ENCODE assay signal across 8 cellular contexts in genomic region chrX:12790878-12791252, GRCh38. TPM values are rescaled to one million over a fixed set of nuclear protein-coding genes. Genes with fewer than 3 reads are reported as not detected.
DNase-seq lines count a peak whose midpoint lies in the region; ATAC-seq and TF ChIP-seq lines count a peak whose summit lies in the region.

No MANE protein-coding gene starts in this region.

- H3K9me3 ChIP-seq in liver (ENCODE audit: control insufficient read depth in 4 of 4, low read length in 3 of 4) (peaks cover 0 to 14% (median 2%) of the 10 kb centered on the region in 4 donors), upper lobe of right lung (no peaks in the 10 kb centered on the region)

- TF ChIP-seq CTCF in liver (IDR thresholded peaks at IDR 0.05; ENCODE audit: low read depth, low read length, missing input control) (no peak), upper lobe of right lung (IDR thresholded peaks at IDR 0.05) (no peak)

- H3K27me3 Mint-ChIP-seq in activated naive CD8-positive, alpha-beta T cell treated with anti-CD3 and anti-CD28 coated beads, Interleukin-2, amount 50 U/mL, for 24 hours, result no peaks in the 10 kb centered on the region

- no peaks in the 10 kb centered on the region for H3K9me3 Mint-ChIP-seq in activated naive CD8-positive, alpha-beta T cell treated with anti-CD3 and anti-CD28 coated beads, Interleukin-2, amount 50 U/mL, for 24 hours

- intact Hi-C loops in upper lobe of right lung (cut with DNase I), result no loop called here

- H3K36me3 Mint-ChIP-seq in activated naive CD8-positive, alpha-beta T cell treated with anti-CD3 and anti-CD28 coated beads, Interleukin-2, amount 50 U/mL, for 24 hours (ENCODE audit: low read depth), result peaks cover 25% of the 10 kb centered on the region

- TF ChIP-seq RAD21 in liver (IDR thresholded peaks at IDR 0.05), result no peak

- H3K27me3 ChIP-seq in liver (ENCODE audit: control insufficient read depth in 4 of 4, insufficient read depth in 4 of 4, low read length in 3 of 4) (no peaks in the 10 kb centered on the region), upper lobe of right lung (no peaks in the 10 kb centered on the region)

- peaks cover 29% of the 10 kb centered on the region for H3K4me1 Mint-ChIP-seq in activated naive CD8-positive, alpha-beta T cell treated with anti-CD3 and anti-CD28 coated beads, Interleukin-2, amount 50 U/mL, for 24 hours

- H3K4me3 Mint-ChIP-seq in activated naive CD8-positive, alpha-beta T cell treated with anti-CD3 and anti-CD28 coated beads, Interleukin-2, amount 50 U/mL, for 24 hours, result peak overlapping the region; percentile 79

- peak overlapping the region; percentile 71 for H3K27ac Mint-ChIP-seq in activated naive CD8-positive, alpha-beta T cell treated with anti-CD3 and anti-CD28 coated beads, Interleukin-2, amount 50 U/mL, for 24 hours

- under 1% methylated on average over 21 of the region's 21 CpGs for WGBS in liver

- H3K9ac ChIP-seq in liver (ENCODE audit: low read depth in 1 of 2, low read length in 2 of 2), result no peak overlapping the region

- H3K4me1 ChIP-seq in liver (ENCODE audit: control insufficient read depth in 4 of 4, insufficient read depth in 4 of 4, low read length in 3 of 4) (peaks cover 0 to 3% (median 0%) of the 10 kb centered on the region in 4 donors), upper lobe of right lung (no peaks in the 10 kb centered on the region)

- no peak for DNase-seq in activated CD4-positive, CD25-positive, alpha-beta regulatory T cell (lab: John Stamatoyannopoulos, UW)
- DNase-seq in activated naive CD8-positive, alpha-beta T cell treated with anti-CD3 and anti-CD28 coated beads, Interleukin-2, amount 50 U/mL, for 24 hours, result no peak
- no peak for DNase-seq in upper lobe of right lung
- DNase-seq in cerebellar nuclear complex (lab: John Stamatoyannopoulos, UW), result no peak
- no peak for DNase-seq in NCI-H82 (lab: John Stamatoyannopoulos, UW)

- ATAC-seq in activated CD4-positive, CD25-positive, alpha-beta regulatory T cell treated with anti-CD3 and anti-CD28 coated beads, Interleukin-2, amount 50 U/mL, for 24 hours, result peak; percentile 19
- ATAC-seq in HG03196 (IDR thresholded peaks at IDR 0.05; ENCODE audit: unreplicated experiment), result peak; percentile 20
- peak; percentile 17 for ATAC-seq in activated naive CD8-positive, alpha-beta T cell treated with anti-CD3 and anti-CD28 coated beads, Interleukin-2, amount 50 U/mL, for 24 hours
- peak; percentile 34 for ATAC-seq in upper lobe of right lung

- H3K27ac ChIP-seq in liver (ENCODE audit: low read depth in 1 of 2, low read length in 2 of 2) (no peak overlapping the region), upper lobe of right lung (no peak overlapping the region)

- peak overlapping the region; percentile 70 to 88 (median 73) for H3K4me3 ChIP-seq in liver (ENCODE audit: low read depth in 1 of 3, low read length in 3 of 3)
- H3K4me3 ChIP-seq in upper lobe of right lung, result peak overlapping the region; percentile 59

- H3K36me3 ChIP-seq in liver (ENCODE audit: control insufficient read depth in 4 of 4, insufficient read depth in 3 of 4, low read depth in 1 of 4, low read length in 3 of 4) (peaks cover 0 to 3% (median 0%) of the 10 kb centered on the region in 4 donors), upper lobe of right lung (no peaks in the 10 kb centered on the region)

TF ChIP-seq in liver, 16 proteins besides CTCF, POLR2A, EP300 and RAD21:
- TF ChIP-seq ZBTB33 (IDR thresholded peaks at IDR 0.05) (no peak), HNF4A (conservative IDR thresholded peaks at IDR 0.05) (no peak), GABPA (IDR thresholded peaks at IDR 0.05 in 1 of 2, conservative IDR thresholded peaks at IDR 0.05 in 1 of 2) (no peak), TAF1 (conservative IDR thresholded peaks at IDR 0.05) (no peak), FOXA1 (IDR thresholded peaks at IDR 0.05) (no peak), REST (IDR thresholded peaks at IDR 0.05) (no peak), NR2F2 (IDR thresholded peaks at IDR 0.05) (no peak), EGR1 (IDR thresholded peaks at IDR 0.05; ENCODE audit: low read depth in 2 of 2) (no peak), SP1 (IDR thresholded peaks at IDR 0.05) (no peak)

RNA-seq across cellular contexts. Expression of gene PRPS2, which starts 0.3 kb away (rescaled TPM):
- total RNA-seq in liver (10 to 100 TPM; 13.1 to 19.9 TPM), upper lobe of right lung (25.5 TPM)
- 10 to 100 TPM; 12.7 to 14.0 TPM for polyA plus RNA-seq in liver
